Comparison of ENCODE assay signal across 18 cellular contexts in the genomic region with DNA sequence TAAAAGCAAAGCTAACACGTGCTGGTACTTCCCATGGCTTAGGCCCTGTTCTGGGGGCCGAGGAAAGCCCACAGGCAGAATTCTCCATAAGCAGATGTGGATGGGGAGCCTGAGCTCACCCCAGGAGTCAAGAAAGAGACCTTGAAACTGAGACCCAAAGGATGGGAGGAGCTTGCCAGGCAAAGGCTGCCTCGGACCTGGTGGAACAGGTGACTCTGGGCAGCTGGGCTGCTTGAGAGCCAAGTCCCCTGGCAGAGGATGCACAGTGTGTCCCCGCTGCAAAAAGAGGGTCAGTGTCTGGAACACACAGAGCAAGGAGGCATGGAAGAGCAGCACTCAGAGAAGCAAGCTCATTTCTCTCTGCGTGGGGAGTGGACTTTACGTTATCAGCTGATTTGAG.
A peak's percentile ranks its signal among the peaks of the same experiment; 100 is the strongest.
DNase-seq lines count a peak whose midpoint lies in the region; ATAC-seq and TF ChIP-seq lines count a peak whose summit lies in the region.
"Had no signal": no experiment of that assay in that cellular context is flagged by ENCODE, and none has a peak within 500 bp of the region (broad histone marks: within the 10 kb centered on the region; RNA-seq: fewer than 3 reads in every experiment).

No MANE protein-coding gene starts in this region.

- intact Hi-C loops in lower lobe of right lung (cut with DNase I) = no loop called here

- H3K9me3 Mint-ChIP-seq in GM23338 (no peaks in the 10 kb centered on the region; the same call in 1 of the 3 replicates), neural progenitor cell (peaks cover 6% of the 10 kb centered on the region), T-cell (peaks cover 2 to 14% (median 10%) of the 10 kb centered on the region in 3 donors)

- H3K27ac Mint-ChIP-seq in GM23338 = no peak overlapping the region
- H3K27ac Mint-ChIP-seq in neural progenitor cell = no peak overlapping the region
- no peak overlapping the region for H3K27ac Mint-ChIP-seq in T-cell
- H3K27ac Mint-ChIP-seq: HFFc6 had no signal

- H3K4me3 Mint-ChIP-seq in GM23338 (no peak overlapping the region), neural progenitor cell (no peak overlapping the region), T-cell (no peak overlapping the region)
- H3K4me3 Mint-ChIP-seq: CD4-positive, CD25-positive, alpha-beta regulatory T cell; CD8-positive, alpha-beta memory T cell; HFFc6 had no signal

- peaks cover 10% of the 10 kb centered on the region for H3K9me2 ChIP-seq in GM23338 (ENCODE audit: insufficient read depth)

- no peak for TF ChIP-seq CTCF in GM23338 (conservative IDR thresholded peaks at IDR 0.05; ENCODE audit: low read depth in 2 of 2)
- no peak for TF ChIP-seq CTCF in neural progenitor cell (IDR thresholded peaks at IDR 0.05)
- no peak for TF ChIP-seq CTCF in lower lobe of right lung (IDR thresholded peaks at IDR 0.05)

- CTCF ChIA-PET in T-cell (lab: Charles Lee) = no interaction called here

- H3K36me3 Mint-ChIP-seq in GM23338 (ENCODE audit: low read depth) (no peaks in the 10 kb centered on the region), neural progenitor cell (peaks cover 1% of the 10 kb centered on the region), T-cell (no peaks in the 10 kb centered on the region)
- H3K36me3 Mint-ChIP-seq: CD4-positive, CD25-positive, alpha-beta regulatory T cell; CD8-positive, alpha-beta memory T cell had no signal

- no peak overlapping the region for H3K4me3 ChIP-seq in GM23338
- no peak overlapping the region for H3K4me3 ChIP-seq in ectodermal cell (ENCODE audit: insufficient read depth, low read depth, low read length)
- H3K4me3 ChIP-seq in neural progenitor cell = no peak overlapping the region
- no peak overlapping the region for H3K4me3 ChIP-seq in lower lobe of right lung

- POLR2A ChIA-PET in T-cell (lab: Charles Lee) = no interaction called here

- H3K9ac ChIP-seq in neural progenitor cell = no peak overlapping the region
- H3K9ac ChIP-seq: KMS-11 had no signal

- H3K4me1 ChIP-seq in GM23338 (ENCODE audit: insufficient read depth) (peaks cover 20% of the 10 kb centered on the region), ectodermal cell (ENCODE audit: control insufficient read depth, insufficient read depth, low read length) (peaks cover 15% of the 10 kb centered on the region), neural progenitor cell (peaks cover 15% of the 10 kb centered on the region), lower lobe of right lung (no peaks in the 10 kb centered on the region)
- H3K4me1 ChIP-seq: BE2C had no signal

- H3K4me2 ChIP-seq in GM23338 (no peak overlapping the region), neural progenitor cell (peak overlapping the region; percentile 46)
- H3K4me2 ChIP-seq: KMS-11 had no signal

- H3F3A ChIP-seq in GM23338 (replicated peaks; ENCODE audit: low read depth) = no peaks in the 10 kb centered on the region
- peaks cover 15% of the 10 kb centered on the region for H3F3A ChIP-seq in neural progenitor cell (ENCODE audit: low read depth)

- H3K9me3 ChIP-seq in ectodermal cell (ENCODE audit: control insufficient read depth, low read length) (no peaks in the 10 kb centered on the region), neural progenitor cell (ENCODE audit: low read depth) (no peaks in the 10 kb centered on the region), lower lobe of right lung (no peaks in the 10 kb centered on the region)
- H3K9me3 ChIP-seq: BE2C had no signal

- WGBS in ectodermal cell, 2 experiments = 66 to 67% methylated on average over 6 of the region's 6 CpGs

- no peak for TF ChIP-seq POLR2A in GM18505 (IDR thresholded peaks at IDR 0.05; ENCODE audit: borderline replicate concordance, extremely low read depth, insufficient read depth, insufficient read length)

- H3K79me2 ChIP-seq in GM23338 (replicated peaks; ENCODE audit: insufficient read depth) (no peaks in the 10 kb centered on the region), neural progenitor cell (ENCODE audit: low read depth) (no peaks in the 10 kb centered on the region)

- no peak for DNase-seq in GM23338 (ENCODE audit: low spot score)
- no peak for DNase-seq in neural progenitor cell (ENCODE audit: low spot score)
- no peak for DNase-seq in T-cell
- no peak for DNase-seq in lower lobe of right lung
- DNase-seq: ACHN; BE2C; C1 segment of cervical spinal cord; CD4-positive, CD25-positive, alpha-beta regulatory T cell; CD8-positive, alpha-beta memory T cell; COR-L47; DMS 273 treated with DMSO at 0.1 percent for 48 hours; DMS79; HFFc6 had no signal

- H3K27me3 Mint-ChIP-seq in GM23338 (ENCODE audit: insufficient read depth, low read depth, poor library complexity) (no peaks in the 10 kb centered on the region), neural progenitor cell (ENCODE audit: insufficient read depth, low read depth) (peaks cover 5% of the 10 kb centered on the region), T-cell (no peaks in the 10 kb centered on the region)
- H3K27me3 Mint-ChIP-seq: CD4-positive, CD25-positive, alpha-beta regulatory T cell had no signal

- H2AFZ ChIP-seq in GM23338 (peak overlapping the region; percentile 53; the same call in 1 of the 2 replicates), neural progenitor cell (replicated peaks) (no peak overlapping the region)

- H3K4me1 Mint-ChIP-seq in GM23338 (peaks cover 25% of the 10 kb centered on the region), neural progenitor cell (peaks cover 11% of the 10 kb centered on the region), T-cell (no peaks in the 10 kb centered on the region)
- H3K4me1 Mint-ChIP-seq: CD4-positive, CD25-positive, alpha-beta regulatory T cell; CD8-positive, alpha-beta memory T cell had no signal

- H3K27ac ChIP-seq in GM23338 (ENCODE audit: low read depth) (no peak overlapping the region), ectodermal cell (ENCODE audit: insufficient read depth, low read depth, low read length, poor library complexity, severe bottlenecking) (peak overlapping the region; percentile 53), neural progenitor cell (no peak overlapping the region), lower lobe of right lung (no peak overlapping the region)
- H3K27ac ChIP-seq: HL-60, KMS-11 had no signal

- H4K20me1 ChIP-seq in GM23338 (replicated peaks; ENCODE audit: insufficient read depth) = no peaks in the 10 kb centered on the region
- H4K20me1 ChIP-seq in neural progenitor cell (ENCODE audit: low read depth) = no peaks in the 10 kb centered on the region

- H3K27me3 ChIP-seq in GM23338 (ENCODE audit: insufficient read depth) (no peaks in the 10 kb centered on the region), ectodermal cell (ENCODE audit: control insufficient read depth, insufficient read depth, low read length, poor library complexity, severe bottlenecking) (no peaks in the 10 kb centered on the region), neural progenitor cell (no peaks in the 10 kb centered on the region), lower lobe of right lung (ENCODE audit: low read depth) (no peaks in the 10 kb centered on the region)
- H3K27me3 ChIP-seq: BE2C had no signal

- peak; percentile 29; the same call in 1 of the 3 replicates for ATAC-seq in GM23338
- no peak for ATAC-seq in T-cell (replicated peaks in 1 of 4)
- no peak for ATAC-seq in lower lobe of right lung
- no peak for ATAC-seq in GM18505 (IDR thresholded peaks at IDR 0.05; ENCODE audit: unreplicated experiment)
- ATAC-seq: HCT116 had no signal

- H3K36me3 ChIP-seq in GM23338 (ENCODE audit: insufficient read depth) (no peaks in the 10 kb centered on the region), ectodermal cell (ENCODE audit: control insufficient read depth, insufficient read depth, low read length) (no peaks in the 10 kb centered on the region), neural progenitor cell (no peaks in the 10 kb centered on the region), lower lobe of right lung (no peaks in the 10 kb centered on the region)
- H3K36me3 ChIP-seq: BE2C had no signal

TF ChIP-seq in GM23338, 12 proteins besides CTCF, POLR2A, EP300 and RAD21:
- TF ChIP-seq STAT1 (IDR thresholded peaks at IDR 0.05; ENCODE audit: unreplicated experiment) = no peak
- TF ChIP-seq NANOG (IDR thresholded peaks at IDR 0.05; ENCODE audit: borderline replicate concordance) = no peak
- TF ChIP-seq EZH2phosphoT487 (IDR thresholded peaks at IDR 0.05; ENCODE audit: unreplicated experiment) = no peak
- no peak for TF ChIP-seq EZH2 (IDR thresholded peaks at IDR 0.05; ENCODE audit: low read depth, unreplicated experiment)
